ENCODE assay signal across 8 cellular contexts in genomic region chr10:102673961-102674511, GRCh38. TPM values are rescaled to one million over a fixed set of nuclear protein-coding genes. Genes with fewer than 3 reads are reported as not detected.
A peak's percentile ranks its signal among the peaks of the same experiment; 100 is the strongest.
DNase-seq lines count a peak whose midpoint lies in the region; ATAC-seq and TF ChIP-seq lines count a peak whose summit lies in the region.

No MANE protein-coding gene starts in this region.

- intact Hi-C loops in ovary (cut with DNase I) (no loop called here), tibial artery (cut with DNase I; ENCODE audit: low total_unique reads) (no loop called here)

- TF ChIP-seq CTCF in cardiac muscle cell (IDR thresholded peaks at IDR 0.05; ENCODE audit: low read depth, low read length), result no peak
- no peak for TF ChIP-seq CTCF in ovary (IDR thresholded peaks at IDR 0.05)
- no peak for TF ChIP-seq CTCF in tibial artery (IDR thresholded peaks at IDR 0.05)

- H3K4me1 ChIP-seq in SJSA1 (replicated peaks) (peaks cover 62% of the 10 kb centered on the region), cardiac muscle cell (ENCODE audit: low read depth) (peaks cover 91% of the 10 kb centered on the region), ovary (ENCODE audit: insufficient read depth) (peaks cover 36% of the 10 kb centered on the region), tibial artery (peaks cover 13 to 64% (median 50%) of the 10 kb centered on the region in 4 donors)

- H3K36me3 ChIP-seq in SJSA1 (no peaks in the 10 kb centered on the region), cardiac muscle cell (no peaks in the 10 kb centered on the region), ovary (no peaks in the 10 kb centered on the region), tibial artery (no peaks in the 10 kb centered on the region)

- TF ChIP-seq POLR2A in ovary (IDR thresholded peaks at IDR 0.05), result no peak

- no peaks in the 10 kb centered on the region for H3K36me3 Mint-ChIP-seq in activated naive CD8-positive, alpha-beta T cell treated with anti-CD3 and anti-CD28 coated beads for 36 hours

- H3K27me3 Mint-ChIP-seq in activated naive CD8-positive, alpha-beta T cell treated with anti-CD3 and anti-CD28 coated beads for 36 hours, result no peaks in the 10 kb centered on the region

- H3K27ac Mint-ChIP-seq in activated naive CD8-positive, alpha-beta T cell treated with anti-CD3 and anti-CD28 coated beads for 36 hours, result peak overlapping the region; percentile 40

- no peaks in the 10 kb centered on the region for H3K9me3 Mint-ChIP-seq in activated naive CD8-positive, alpha-beta T cell treated with anti-CD3 and anti-CD28 coated beads for 36 hours

- H3K4me3 Mint-ChIP-seq in activated naive CD8-positive, alpha-beta T cell treated with anti-CD3 and anti-CD28 coated beads for 36 hours, result peak overlapping the region; percentile 78

- H3K27ac ChIP-seq in SJSA1, result peak overlapping the region; percentile 10
- peak overlapping the region; percentile 89 for H3K27ac ChIP-seq in cardiac muscle cell
- peak overlapping the region in 1 of 2 donors; percentile 65 for H3K27ac ChIP-seq in ovary
- H3K27ac ChIP-seq in tibial artery, result peak overlapping the region; percentile 81 to 90

- WGBS in ovary, 3 donors, result 1 to 2% (median 1%) methylated on average over 18 of the region's 18 CpGs

- H3K4me3 ChIP-seq in SJSA1 (no peak overlapping the region), cardiac muscle cell (no peak overlapping the region), ovary (peak overlapping the region; percentile 23), tibial artery (peak overlapping the region; percentile 38 to 46)

- ATAC-seq in GM21447 (IDR thresholded peaks at IDR 0.05; ENCODE audit: unreplicated experiment), result no peak

- H3K27me3 ChIP-seq in SJSA1 (replicated peaks), result no peaks in the 10 kb centered on the region
- no peaks in the 10 kb centered on the region for H3K27me3 ChIP-seq in cardiac muscle cell
- no peaks in the 10 kb centered on the region for H3K27me3 ChIP-seq in ovary
- H3K27me3 ChIP-seq in tibial artery, result no peaks in the 10 kb centered on the region

- peak; percentile 40 for DNase-seq in DMS53 (lab: John Stamatoyannopoulos, UW)
- DNase-seq in DMS53 treated with DMSO at 0.1 percent for 48 hours (lab: John Stamatoyannopoulos, UW; ENCODE audit: unreplicated experiment), result no peak
- peak; percentile 42 to 68 for DNase-seq in SJSA1 (ENCODE audit: low read depth in 1 of 2, low spot score in 2 of 2)
- DNase-seq in activated naive CD8-positive, alpha-beta T cell treated with anti-CD3 and anti-CD28 coated beads for 36 hours, result peak; percentile 72
- peak; percentile 75 to 92 for DNase-seq in cardiac muscle cell (ENCODE audit: low read depth in 1 of 2, low spot score in 1 of 2)
- peak; percentile 55 to 68 (median 58) for DNase-seq in ovary
- DNase-seq in tibial artery, result peak; percentile 68 to 90

- TF ChIP-seq EP300 in ovary (IDR thresholded peaks at IDR 0.05), result no peak

- H3K9me3 ChIP-seq in SJSA1 (replicated peaks) (no peaks in the 10 kb centered on the region), cardiac muscle cell (ENCODE audit: low read depth) (no peaks in the 10 kb centered on the region), ovary (no peaks in the 10 kb centered on the region), tibial artery (no peaks in the 10 kb centered on the region)

- peaks cover 42% of the 10 kb centered on the region for H3K4me1 Mint-ChIP-seq in activated naive CD8-positive, alpha-beta T cell treated with anti-CD3 and anti-CD28 coated beads for 36 hours

RNA-seq across cellular contexts. Expression of gene TRIM8, which starts 29.8 kb away (rescaled TPM):
- 77.2 and 93.3 TPM in 2 replicates for total RNA-seq in SJSA1 (2014; rRNA removed; shearing (Covaris generic))
- 10 to 100 TPM; 40.4 to 41.8 TPM for total RNA-seq in activated naive CD8-positive, alpha-beta T cell treated with anti-CD3 and anti-CD28 coated beads for 36 hours
- 100 and 130 TPM in 2 replicates for total RNA-seq in cardiac muscle cell
- polyA plus RNA-seq in cardiac muscle cell, result 59.8 and 65.6 TPM in 2 replicates
- 100 to 1,000 TPM in 2 of 7 donors, 10 to 100 TPM in 5; 48.5 to 120 (median 91.7) TPM for total RNA-seq in ovary
- 10 to 100 TPM; 74.7 to 84.3 TPM for polyA plus RNA-seq in ovary

RNA-seq across cellular contexts. Expression of gene ARL3, which starts 40.2 kb away (rescaled TPM):
- 12.1 and 14.3 TPM in 2 replicates for total RNA-seq in SJSA1 (2014; rRNA removed; shearing (Covaris generic))
- total RNA-seq in activated naive CD8-positive, alpha-beta T cell treated with anti-CD3 and anti-CD28 coated beads for 36 hours, result 1 to 10 TPM; 5.7 to 6.2 TPM
- total RNA-seq in cardiac muscle cell, result 16.3 and 24.5 TPM in 2 replicates
- 42.2 and 47.3 TPM in 2 replicates for polyA plus RNA-seq in cardiac muscle cell
- total RNA-seq in ovary, result 10 to 100 TPM in 6 of 7 donors, 1 to 10 TPM in 1; 9.5 to 25.6 (median 23.3) TPM
- 10 to 100 TPM; 23.0 to 23.9 TPM for polyA plus RNA-seq in ovary

RNA-seq across cellular contexts. Expression of gene SFXN2, which starts 40.4 kb away (rescaled TPM):
- total RNA-seq in SJSA1 (2014; rRNA removed; shearing (Covaris generic)), result 1.1 and 3.1 TPM in 2 replicates
- 10 to 100 TPM; 23.6 to 28.0 TPM for total RNA-seq in activated naive CD8-positive, alpha-beta T cell treated with anti-CD3 and anti-CD28 coated beads for 36 hours
- total RNA-seq in cardiac muscle cell, result 10.5 and 14.2 TPM in 2 replicates
- 18.6 and 26.1 TPM in 2 replicates for polyA plus RNA-seq in cardiac muscle cell
- 10 to 100 TPM in 6 of 7 donors, 1 to 10 TPM in 1; 8.7 to 31.2 (median 20.3) TPM for total RNA-seq in ovary
- polyA plus RNA-seq in ovary, result 10 to 100 TPM in 1 of 2 donors, 1 to 10 TPM in 1; 6.2 to 11.8 TPM

Comparison
In these comparisons a context has a peak if more than half of its experiments do, and no peak if none do; other contexts are left out.
1. H3K4me3 ChIP-seq: peak in ovary (single experiment) and tibial artery (2 of 2); none in SJSA1 (single experiment) and cardiac muscle cell (single experiment).